Comparison of ENCODE assay signal across 9 cellular contexts in the genomic region with DNA sequence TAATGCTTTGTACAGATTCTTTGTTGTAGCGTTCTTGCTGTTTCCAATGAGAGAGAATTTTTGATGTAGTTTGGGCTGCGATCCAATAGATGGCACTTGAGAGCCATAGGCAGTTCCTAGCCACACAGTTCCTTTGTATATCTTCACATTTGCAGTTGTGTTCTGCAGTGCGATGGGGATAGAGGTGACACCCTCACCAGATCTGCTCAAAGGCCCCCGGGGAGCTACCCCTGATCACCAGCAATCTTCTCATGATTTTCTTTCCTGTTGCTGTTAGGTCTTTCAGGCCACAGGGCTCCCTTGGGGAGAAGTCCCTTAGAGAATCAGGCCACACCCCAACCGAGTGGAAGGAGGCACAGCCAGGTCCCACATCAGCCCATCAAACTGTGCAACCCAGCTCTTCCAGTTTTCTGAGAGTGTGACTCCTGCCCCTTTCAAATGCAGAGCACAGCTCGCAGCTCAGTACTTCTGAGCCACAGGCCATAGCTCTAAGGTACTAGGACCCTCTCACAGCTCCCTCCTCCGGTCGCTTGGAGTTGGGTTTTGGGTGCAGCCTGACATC.
DNase-seq lines count a peak whose midpoint lies in the region; ATAC-seq and TF ChIP-seq lines count a peak whose summit lies in the region.
"Had no signal": no experiment of that assay in that cellular context is flagged by ENCODE, and none has a peak within 500 bp of the region (broad histone marks: within the 10 kb centered on the region; RNA-seq: fewer than 3 reads in every experiment).

No MANE protein-coding gene starts in this region.

- no peaks in the 10 kb centered on the region for H3K27me3 ChIP-seq in A673 (replicated peaks; ENCODE audit: insufficient read depth, low read depth, low read length, poor library complexity)

- H3K9me3 Mint-ChIP-seq in effector memory CD8-positive, alpha-beta T cell, result no peaks in the 10 kb centered on the region

- no peaks in the 10 kb centered on the region for H3K4me1 ChIP-seq in A673 (ENCODE audit: insufficient read depth, low read length, poor library complexity, severe bottlenecking)

- no TSS peak for BruUV-seq in A673 (replicated peaks; lab: Mats Ljungman, UMichigan)

- no peaks in the 10 kb centered on the region for H3K9me3 ChIP-seq in A673 (ENCODE audit: low read depth, low read length, poor library complexity, severe bottlenecking)

- H3K36me3 ChIP-seq in A673 (ENCODE audit: insufficient read depth, low read length, poor library complexity, severe bottlenecking), result no peaks in the 10 kb centered on the region

- CTCF ChIA-PET in A673 (lab: Charles Lee), result interaction anchor here (1.0 to 1.3 kb wide), 2 partner anchors 35 to 36 kb away, joined by 5 to 6 read pairs; no protein-coding TSS in a partner anchor

- DNase-seq in A673 (ENCODE audit: low spot score) (peak; percentile 61), NCI-H1436 treated with DMSO at 0.1 percent for 48 hours (lab: John Stamatoyannopoulos, UW) (peak; percentile 9), astrocyte of the cerebellum (ENCODE audit: low read depth) (peak; percentile 22), left lobe of liver (ENCODE audit: low spot score) (no peak), NCI-H524 treated with DMSO at 0.1 percent for 48 hours (lab: John Stamatoyannopoulos, UW) (no peak)
- DNase-seq in effector memory CD8-positive, alpha-beta T cell, result no peak

- no peaks in the 10 kb centered on the region for H3K36me3 Mint-ChIP-seq in effector memory CD8-positive, alpha-beta T cell (ENCODE audit: insufficient read depth)

- no peaks in the 10 kb centered on the region for H3K27me3 Mint-ChIP-seq in effector memory CD8-positive, alpha-beta T cell

- TF ChIP-seq CTCF in A673 (conservative IDR thresholded peaks at IDR 0.05; ENCODE audit: low read depth, low read length) (peak; percentile 69), astrocyte of the cerebellum (IDR thresholded peaks at IDR 0.05; ENCODE audit: low read depth, low read length, missing control alignments) (peak; percentile 69)

- ATAC-seq in GM18502 (IDR thresholded peaks at IDR 0.05; ENCODE audit: poor library complexity, unreplicated experiment) (peak; percentile 91), HG02763 (IDR thresholded peaks at IDR 0.05; ENCODE audit: unreplicated experiment) (peak; percentile 87), left lobe of liver (peak; percentile 81)
- ATAC-seq in effector memory CD8-positive, alpha-beta T cell (replicated peaks), result no peak

- H3K27ac ChIP-seq in A673 (ENCODE audit: low read depth, low read length, poor library complexity, severe bottlenecking), result no peak overlapping the region
- H3K27ac ChIP-seq: epithelial cell of prostate had no signal

- H3K27ac Mint-ChIP-seq in effector memory CD8-positive, alpha-beta T cell, result no peak overlapping the region

- H3K4me3 ChIP-seq in A673 (ENCODE audit: low read depth, low read length, poor library complexity, severe bottlenecking) (no peak overlapping the region), astrocyte of the cerebellum (ENCODE audit: low read depth, low read length) (no peak overlapping the region)

- H3K4me1 Mint-ChIP-seq in effector memory CD8-positive, alpha-beta T cell (ENCODE audit: low read depth in 2 of 2), result no peaks in the 10 kb centered on the region

- in situ Hi-C loops in astrocyte of the cerebellum (cut with HindIII; ENCODE audit: low sequenced_read_pairs), result no loop called here

- POLR2A ChIA-PET in A673 (lab: Charles Lee; ENCODE audit: low non-redundant PET), result no interaction called here

- no peak overlapping the region for H3K4me3 Mint-ChIP-seq in effector memory CD8-positive, alpha-beta T cell

- intact Hi-C loops in A673 (cut with micrococcal nuclease; ENCODE audit: unreplicated experiment), result loop anchor here (1.0 to 5.0 kb wide), 4 partner anchors 35 to 280 kb away; no protein-coding TSS in a partner anchor

Comparison
In these comparisons a context has a peak if more than half of its experiments do, and no peak if none do; other contexts are left out.
1. DNase-seq: peak in A673 (single experiment), NCI-H1436 treated with DMSO at 0.1 percent for 48 hours (single experiment) and astrocyte of the cerebellum (single experiment); none in left lobe of liver (single experiment), effector memory CD8-positive, alpha-beta T cell (0 of 3) and NCI-H524 treated with DMSO at 0.1 percent for 48 hours (single experiment).